ENCODE assay signal across 8 cellular contexts in genomic region chr14:66715313-66715712, GRCh38.
DNase-seq lines count a peak whose midpoint lies in the region; ATAC-seq and FAIRE-seq lines count a peak whose summit lies in the region.
"Not testable (repeated sequence)": the region's sequence is repeated elsewhere in the genome, so short reads cannot be mapped to it uniquely, and the experiment has no call there.

No MANE protein-coding gene starts in this region.

- FAIRE-seq in GM18507 (lab: Jason Lieb, UNC) (peak; percentile 21), endometrium (lab: Jason Lieb, UNC) (peak; percentile 15)

- peak overlapping the region; percentile 31 to 84 (median 50) for H3K4me3 Mint-ChIP-seq in CD4-positive, alpha-beta memory T cell
- peak overlapping the region; percentile 10 to 63 (median 14) for H3K4me3 Mint-ChIP-seq in T-cell
- H3K4me3 Mint-ChIP-seq in activated CD4-positive, alpha-beta memory T cell treated with anti-CD3 and anti-CD28 coated beads for 36 hours = peak overlapping the region; percentile 0
- peak overlapping the region; percentile 9 to 42 for H3K4me3 Mint-ChIP-seq in activated T-cell treated with anti-CD3 and anti-CD28 coated beads, Interleukin-2, amount 50 U/mL, for 72 hours
- H3K4me3 Mint-ChIP-seq in activated naive CD8-positive, alpha-beta T cell = peak overlapping the region; percentile 12

- peaks cover 0 to 42% (median 20%) of the 10 kb centered on the region in 8 donors for H3K9me3 Mint-ChIP-seq in CD4-positive, alpha-beta memory T cell
- peaks cover 8 to 23% (median 14%) of the 10 kb centered on the region in 3 donors for H3K9me3 Mint-ChIP-seq in T-cell
- peaks cover 24% of the 10 kb centered on the region for H3K9me3 Mint-ChIP-seq in activated CD4-positive, alpha-beta memory T cell treated with anti-CD3 and anti-CD28 coated beads for 36 hours
- not testable (repeated sequence) for H3K9me3 Mint-ChIP-seq in activated T-cell treated with anti-CD3 and anti-CD28 coated beads, Interleukin-2, amount 50 U/mL, for 72 hours; activated naive CD8-positive, alpha-beta T cell (ENCODE audit: low read depth)

- H3K36me3 Mint-ChIP-seq in CD4-positive, alpha-beta memory T cell = peaks cover 9 to 25% of the 10 kb centered on the region in 2 donors
- peaks cover 29% of the 10 kb centered on the region for H3K36me3 Mint-ChIP-seq in T-cell
- peaks cover 35% of the 10 kb centered on the region for H3K36me3 Mint-ChIP-seq in activated CD4-positive, alpha-beta memory T cell treated with anti-CD3 and anti-CD28 coated beads for 36 hours
- H3K36me3 Mint-ChIP-seq in activated T-cell treated with anti-CD3 and anti-CD28 coated beads, Interleukin-2, amount 50 U/mL, for 72 hours (ENCODE audit: insufficient read depth in 2 of 2) = peaks cover 7 to 22% of the 10 kb centered on the region in 2 donors
- H3K36me3 Mint-ChIP-seq in activated naive CD8-positive, alpha-beta T cell = peaks cover 18% of the 10 kb centered on the region

- not testable (repeated sequence) for ATAC-seq in T-cell (replicated peaks in 1 of 4); activated T-cell treated with anti-CD3 and anti-CD28 coated beads, Interleukin-2, amount 50 U/mL, for 72 hours (replicated peaks in 1 of 2)

- not testable (repeated sequence) for H3K9me3 ChIP-seq in CD4-positive, alpha-beta memory T cell (ENCODE audit: control insufficient read depth in 1 of 2, low read length in 2 of 2)

- H3K4me1 Mint-ChIP-seq in CD4-positive, alpha-beta memory T cell = peaks cover 22 to 49% (median 23%) of the 10 kb centered on the region in 4 donors
- peaks cover 31 to 37% (median 32%) of the 10 kb centered on the region in 3 donors for H3K4me1 Mint-ChIP-seq in T-cell
- peaks cover 21% of the 10 kb centered on the region for H3K4me1 Mint-ChIP-seq in activated CD4-positive, alpha-beta memory T cell treated with anti-CD3 and anti-CD28 coated beads for 36 hours (ENCODE audit: low read depth)
- peaks cover 30% of the 10 kb centered on the region for H3K4me1 Mint-ChIP-seq in activated T-cell treated with anti-CD3 and anti-CD28 coated beads, Interleukin-2, amount 50 U/mL, for 72 hours (ENCODE audit: low read depth)
- H3K4me1 Mint-ChIP-seq in activated naive CD8-positive, alpha-beta T cell (ENCODE audit: low read depth) = peaks cover 37% of the 10 kb centered on the region

- H3K4me3 ChIP-seq in CD4-positive, alpha-beta memory T cell (ENCODE audit: low read length in 2 of 2) = not testable (repeated sequence)

- CTCF ChIA-PET in CD4-positive, alpha-beta memory T cell (lab: Charles Lee; ENCODE audit: partially characterized antibody); T-cell (lab: Charles Lee); activated CD4-positive, alpha-beta memory T cell treated with anti-CD3 and anti-CD28 coated beads for 36 hours (lab: Charles Lee): not testable (repeated sequence)

- POLR2A ChIA-PET in CD4-positive, alpha-beta memory T cell (lab: Charles Lee; ENCODE audit: partially characterized antibody); T-cell (lab: Charles Lee); activated CD4-positive, alpha-beta memory T cell treated with anti-CD3 and anti-CD28 coated beads for 36 hours (lab: Charles Lee): not testable (repeated sequence)

- peak in 1 of 5 donors; percentile 6 for DNase-seq in CD4-positive, alpha-beta memory T cell
- not testable (repeated sequence) for DNase-seq in GM18507 (ENCODE audit: extremely low spot score, insufficient read length, low read depth); T-cell; activated CD4-positive, alpha-beta memory T cell treated with anti-CD3 and anti-CD28 coated beads for 36 hours; activated T-cell treated with anti-CD3 and anti-CD28 coated beads, Interleukin-2, amount 50 U/mL, for 72 hours
- peak; percentile 22 for DNase-seq in renal cortical epithelial cell (ENCODE audit: low read depth)

- not testable (repeated sequence) for H3K27ac ChIP-seq in CD4-positive, alpha-beta memory T cell (ENCODE audit: low read depth, low read length)

- H3K27ac Mint-ChIP-seq in CD4-positive, alpha-beta memory T cell = peak overlapping the region in 3 of 7 donors; percentile 8 to 29 (median 29)
- not testable (repeated sequence) for H3K27ac Mint-ChIP-seq in T-cell; activated CD4-positive, alpha-beta memory T cell treated with anti-CD3 and anti-CD28 coated beads for 36 hours; activated naive CD8-positive, alpha-beta T cell
- H3K27ac Mint-ChIP-seq in activated T-cell treated with anti-CD3 and anti-CD28 coated beads, Interleukin-2, amount 50 U/mL, for 72 hours = peak overlapping the region; percentile 2

- H3K4me1 ChIP-seq in CD4-positive, alpha-beta memory T cell (ENCODE audit: insufficient read depth, low read length) = peaks cover 10% of the 10 kb centered on the region

- not testable (repeated sequence) for H3K36me3 ChIP-seq in CD4-positive, alpha-beta memory T cell (ENCODE audit: insufficient read depth, low read length)

- intact Hi-C loops in CD4-positive, alpha-beta memory T cell (cut with micrococcal nuclease); activated CD4-positive, alpha-beta memory T cell treated with anti-CD3 and anti-CD28 coated beads for 36 hours (cut with micrococcal nuclease): not testable (repeated sequence)

- not testable (repeated sequence) for H3K27me3 ChIP-seq in CD4-positive, alpha-beta memory T cell (ENCODE audit: insufficient read depth, low read length)

- H3K27me3 Mint-ChIP-seq in CD4-positive, alpha-beta memory T cell; T-cell; activated CD4-positive, alpha-beta memory T cell treated with anti-CD3 and anti-CD28 coated beads for 36 hours; activated T-cell treated with anti-CD3 and anti-CD28 coated beads, Interleukin-2, amount 50 U/mL, for 72 hours (ENCODE audit: low read depth); activated naive CD8-positive, alpha-beta T cell: not testable (repeated sequence)

Comparison
In these comparisons a context has a peak if more than half of its experiments do, and no peak if none do; other contexts are left out.
1. H3K4me3 Mint-ChIP-seq: peak in every context shown above with its lines; median percentile 50 in CD4-positive, alpha-beta memory T cell; 26 in activated T-cell treated with anti-CD3 and anti-CD28 coated beads, Interleukin-2, amount 50 U/mL, for 72 hours; 14 in T-cell; 12 in activated naive CD8-positive, alpha-beta T cell; 0 in activated CD4-positive, alpha-beta memory T cell treated with anti-CD3 and anti-CD28 coated beads for 36 hours.